In genomic region chr9:19133549-19134345, GRCh38 we compare ENCODE assay signal across 1 cellular context.
TF ChIP-seq lines count a peak whose summit lies in the region.

No MANE protein-coding gene starts in this region.

TF ChIP-seq in K562, 482 proteins besides CTCF, POLR2A, EP300 and RAD21 (continued from another document):
- TF ChIP-seq THAP12 (CRISPR knock-in tag; IDR thresholded peaks at IDR 0.05) (no peak), FOSL1 (tag; conservative IDR thresholded peaks at IDR 0.05) (0 out of 2 replicates have a peak, but pooled peaks have one; percentile 21)
TF ChIP-seq in K562: peak in this region for 1.
